In the genomic region with DNA sequence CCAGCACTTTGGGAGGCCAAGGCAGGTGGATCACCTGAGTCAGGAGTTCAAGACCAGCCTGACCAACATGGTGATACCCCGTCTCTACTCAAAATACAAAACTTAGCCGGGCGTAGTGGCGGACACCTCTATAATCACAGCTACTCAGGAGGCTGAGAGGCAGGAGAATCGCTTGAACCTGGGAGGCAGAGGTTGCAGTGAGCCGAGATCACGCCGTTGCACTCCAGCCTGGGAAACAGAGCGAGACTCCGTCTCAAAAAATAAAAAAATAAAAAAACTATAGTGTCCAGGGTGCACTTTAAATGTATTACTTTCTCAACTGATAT, we compare ENCODE assay signal across 7 cellular contexts. TPM values are rescaled to one million over a fixed set of nuclear protein-coding genes. Genes with fewer than 3 reads are reported as not detected.
DNase-seq lines count a peak whose midpoint lies in the region; ATAC-seq and TF ChIP-seq lines count a peak whose summit lies in the region.
"Not testable (repeated sequence)": the region's sequence is repeated elsewhere in the genome, so short reads cannot be mapped to it uniquely, and the experiment has no call there.

No MANE protein-coding gene starts in this region.

- CTCF ChIA-PET in OCI-LY7 (lab: Charles Lee; ENCODE audit: unreplicated experiment), result not testable (repeated sequence)
- CTCF ChIA-PET in activated CD4-positive, alpha-beta memory T cell treated with anti-CD3 and anti-CD28 coated beads for 36 hours (lab: Charles Lee), result interaction anchor here (0.9 to 2.1 kb wide), 9 partner anchors 10 to 202 kb away, joined by 3 to 7 read pairs (median 3); no protein-coding TSS in a partner anchor
- CTCF ChIA-PET in activated naive CD4-positive, alpha-beta T cell treated with anti-CD3 and anti-CD28 coated beads, Interleukin-2, amount 10 ng/mL, durations not matched to agents 7 days and 5 days (lab: Charles Lee), result interaction anchor here (0.7 to 3.6 kb wide), 6 partner anchors 11 to 250 kb away, joined by 3 to 16 read pairs (median 4); no protein-coding TSS in a partner anchor

- peak overlapping the region; percentile 86 for H3K4me3 ChIP-seq in GM12865 (ENCODE audit: low read depth, low read length)
- H3K4me3 ChIP-seq in OCI-LY7 (ENCODE audit: low read depth, low read length, poor library complexity, severe bottlenecking), result peak overlapping the region; percentile 71

- H3K27ac ChIP-seq in OCI-LY7 (ENCODE audit: low read depth, low read length, poor library complexity, severe bottlenecking), result not testable (repeated sequence)

- intact Hi-C loops in OCI-LY7 (cut with micrococcal nuclease; ENCODE audit: unreplicated experiment), result loop anchor here (5.0 kb wide), 1 partner anchor 199 kb away; a partner anchor contains a TSS
- intact Hi-C loops in activated CD4-positive, alpha-beta memory T cell treated with anti-CD3 and anti-CD28 coated beads for 36 hours (cut with micrococcal nuclease), result not testable (repeated sequence)

- not testable (repeated sequence) for ATAC-seq in central memory CD8-positive, alpha-beta T cell (replicated peaks; ENCODE audit: extremely low read depth, poor library complexity, severe bottlenecking); naive thymus-derived CD8-positive, alpha-beta T cell; stimulated activated effector memory CD8-positive, alpha-beta T cell treated with anti-CD3 and anti-CD28 coated beads, Interleukin-12 subunit alpha, Interleukin-12 subunit beta, amount 100 ng/mL, for 72 hours

- H4K20me1 ChIP-seq in OCI-LY7 (ENCODE audit: insufficient read depth, low read length), result peaks cover 11% of the 10 kb centered on the region

- peak overlapping the region; percentile 45 for H3K4me3 Mint-ChIP-seq in activated CD4-positive, alpha-beta memory T cell treated with anti-CD3 and anti-CD28 coated beads for 36 hours
- not testable (repeated sequence) for H3K4me3 Mint-ChIP-seq in activated naive CD4-positive, alpha-beta T cell treated with anti-CD3 and anti-CD28 coated beads, Interleukin-2, amount 10 ng/mL, durations not matched to agents 7 days and 5 days
- H3K4me3 Mint-ChIP-seq in central memory CD8-positive, alpha-beta T cell, result peak overlapping the region; percentile 98
- peak overlapping the region in 7 of 10 donors; percentile 4 to 61 (median 41) for H3K4me3 Mint-ChIP-seq in naive thymus-derived CD8-positive, alpha-beta T cell
- peak overlapping the region; percentile 95 for H3K4me3 Mint-ChIP-seq in stimulated activated effector memory CD8-positive, alpha-beta T cell treated with anti-CD3 and anti-CD28 coated beads, Interleukin-12 subunit alpha, Interleukin-12 subunit beta, amount 100 ng/mL, for 72 hours

- TF ChIP-seq CTCF in GM12865 (IDR thresholded peaks at IDR 0.05; ENCODE audit: insufficient read depth, low read depth, low read length, missing control alignments); OCI-LY7 (conservative IDR thresholded peaks at IDR 0.05; ENCODE audit: low read length): not testable (repeated sequence)

- H3K27me3 Mint-ChIP-seq in activated CD4-positive, alpha-beta memory T cell treated with anti-CD3 and anti-CD28 coated beads for 36 hours; activated naive CD4-positive, alpha-beta T cell treated with anti-CD3 and anti-CD28 coated beads, Interleukin-2, amount 10 ng/mL, durations not matched to agents 7 days and 5 days; central memory CD8-positive, alpha-beta T cell; naive thymus-derived CD8-positive, alpha-beta T cell: not testable (repeated sequence)

- H3K4me1 ChIP-seq in OCI-LY7 (ENCODE audit: insufficient read depth, low read length, poor library complexity, severe bottlenecking), result peaks cover 48% of the 10 kb centered on the region

- H3K9me3 Mint-ChIP-seq in activated CD4-positive, alpha-beta memory T cell treated with anti-CD3 and anti-CD28 coated beads for 36 hours; activated naive CD4-positive, alpha-beta T cell treated with anti-CD3 and anti-CD28 coated beads, Interleukin-2, amount 10 ng/mL, durations not matched to agents 7 days and 5 days; central memory CD8-positive, alpha-beta T cell; naive thymus-derived CD8-positive, alpha-beta T cell; stimulated activated effector memory CD8-positive, alpha-beta T cell treated with anti-CD3 and anti-CD28 coated beads, Interleukin-12 subunit alpha, Interleukin-12 subunit beta, amount 100 ng/mL, for 72 hours: not testable (repeated sequence)

- POLR2A ChIA-PET in OCI-LY7 (lab: Charles Lee), result interaction anchor here (1.9 kb wide), 1 partner anchor 14 kb away, joined by 12 read pairs; no protein-coding TSS in a partner anchor
- POLR2A ChIA-PET in activated CD4-positive, alpha-beta memory T cell treated with anti-CD3 and anti-CD28 coated beads for 36 hours (lab: Charles Lee); naive thymus-derived CD8-positive, alpha-beta T cell (lab: Charles Lee): not testable (repeated sequence)

- not testable (repeated sequence) for H3K9me2 ChIP-seq in OCI-LY7 (ENCODE audit: insufficient read depth, low read length)

- not testable (repeated sequence) for H3K9me3 ChIP-seq in OCI-LY7 (ENCODE audit: low read length)

- not testable (repeated sequence) for H3K36me3 ChIP-seq in OCI-LY7 (ENCODE audit: insufficient read depth, low read length)

- H3K4me2 ChIP-seq in OCI-LY7 (ENCODE audit: low read length), result peak overlapping the region; percentile 80

- peak overlapping the region; percentile 80 for H3K27ac Mint-ChIP-seq in activated CD4-positive, alpha-beta memory T cell treated with anti-CD3 and anti-CD28 coated beads for 36 hours
- H3K27ac Mint-ChIP-seq in activated naive CD4-positive, alpha-beta T cell treated with anti-CD3 and anti-CD28 coated beads, Interleukin-2, amount 10 ng/mL, durations not matched to agents 7 days and 5 days, result peak overlapping the region; percentile 60
- H3K27ac Mint-ChIP-seq in central memory CD8-positive, alpha-beta T cell (ENCODE audit: low read depth), result peak overlapping the region; percentile 97
- peak overlapping the region; percentile 6 to 97 (median 87) for H3K27ac Mint-ChIP-seq in naive thymus-derived CD8-positive, alpha-beta T cell
- peak overlapping the region; percentile 97 for H3K27ac Mint-ChIP-seq in stimulated activated effector memory CD8-positive, alpha-beta T cell treated with anti-CD3 and anti-CD28 coated beads, Interleukin-12 subunit alpha, Interleukin-12 subunit beta, amount 100 ng/mL, for 72 hours

- H2AFZ ChIP-seq in OCI-LY7 (ENCODE audit: low read length), result not testable (repeated sequence)

- H3K79me2 ChIP-seq in OCI-LY7 (ENCODE audit: insufficient read depth, low read depth, low read length), result peaks cover 79% of the 10 kb centered on the region

- BruUV-seq in OCI-LY7 (replicated peaks; lab: Mats Ljungman, UMichigan), result not testable (repeated sequence)

- H3K36me3 Mint-ChIP-seq in activated CD4-positive, alpha-beta memory T cell treated with anti-CD3 and anti-CD28 coated beads for 36 hours; activated naive CD4-positive, alpha-beta T cell treated with anti-CD3 and anti-CD28 coated beads, Interleukin-2, amount 10 ng/mL, durations not matched to agents 7 days and 5 days; naive thymus-derived CD8-positive, alpha-beta T cell: not testable (repeated sequence)
- H3K36me3 Mint-ChIP-seq in central memory CD8-positive, alpha-beta T cell (ENCODE audit: insufficient read depth), result peaks cover 22% of the 10 kb centered on the region
- peaks cover 22% of the 10 kb centered on the region for H3K36me3 Mint-ChIP-seq in stimulated activated effector memory CD8-positive, alpha-beta T cell treated with anti-CD3 and anti-CD28 coated beads, Interleukin-12 subunit alpha, Interleukin-12 subunit beta, amount 100 ng/mL, for 72 hours

- H3K4me1 Mint-ChIP-seq in activated CD4-positive, alpha-beta memory T cell treated with anti-CD3 and anti-CD28 coated beads for 36 hours (ENCODE audit: low read depth), result peaks cover 56% of the 10 kb centered on the region
- peaks cover 61% of the 10 kb centered on the region for H3K4me1 Mint-ChIP-seq in activated naive CD4-positive, alpha-beta T cell treated with anti-CD3 and anti-CD28 coated beads, Interleukin-2, amount 10 ng/mL, durations not matched to agents 7 days and 5 days
- H3K4me1 Mint-ChIP-seq in central memory CD8-positive, alpha-beta T cell, result peaks cover 54% of the 10 kb centered on the region
- H3K4me1 Mint-ChIP-seq in naive thymus-derived CD8-positive, alpha-beta T cell, result peaks cover 24 to 62% (median 54%) of the 10 kb centered on the region in 4 donors
- peaks cover 46% of the 10 kb centered on the region for H3K4me1 Mint-ChIP-seq in stimulated activated effector memory CD8-positive, alpha-beta T cell treated with anti-CD3 and anti-CD28 coated beads, Interleukin-12 subunit alpha, Interleukin-12 subunit beta, amount 100 ng/mL, for 72 hours

- DNase-seq in GM12865 (ENCODE audit: low read depth); OCI-LY7 (ENCODE audit: low spot score); activated CD4-positive, alpha-beta memory T cell treated with anti-CD3 and anti-CD28 coated beads for 36 hours; activated naive CD4-positive, alpha-beta T cell treated with anti-CD3 and anti-CD28 coated beads, Interleukin-2, amount 10 ng/mL, durations not matched to agents 7 days and 5 days; central memory CD8-positive, alpha-beta T cell (ENCODE audit: low spot score in 2 of 2); naive thymus-derived CD8-positive, alpha-beta T cell; stimulated activated effector memory CD8-positive, alpha-beta T cell treated with anti-CD3 and anti-CD28 coated beads, Interleukin-12 subunit alpha, Interleukin-12 subunit beta, amount 100 ng/mL, for 72 hours (ENCODE audit: low spot score in 2 of 2): not testable (repeated sequence)

RNA-seq across cellular contexts. Expression of a gene that starts 4.6 kb away (rescaled TPM):
- total RNA-seq in OCI-LY7 (2014; rRNA removed; shearing (Covaris generic)), result 22.3 and 23.1 TPM in 2 replicates
- 56.1 and 61.3 TPM in 2 replicates for total RNA-seq in OCI-LY7 (2022)
- 10 to 100 TPM; 38.0 to 40.0 TPM for total RNA-seq in activated CD4-positive, alpha-beta memory T cell treated with anti-CD3 and anti-CD28 coated beads for 36 hours
- 10 to 100 TPM; 55.7 to 60.7 TPM for total RNA-seq in naive thymus-derived CD8-positive, alpha-beta T cell
- 1 to 10 TPM; 4.9 to 9.2 (median 6.6) TPM for polyA plus RNA-seq in naive thymus-derived CD8-positive, alpha-beta T cell
